Comparison of ENCODE assay signal across 15 cellular contexts in genomic region chr16:23862556-23862955, GRCh38. TPM values are rescaled to one million over a fixed set of nuclear protein-coding genes. Genes with fewer than 3 reads are reported as not detected.
A peak's percentile ranks its signal among the peaks of the same experiment; 100 is the strongest.
DNase-seq lines count a peak whose midpoint lies in the region; ATAC-seq lines count a peak whose summit lies in the region.
"Had no signal": no experiment of that assay in that cellular context is flagged by ENCODE, and none has a peak within 500 bp of the region (broad histone marks: within the 10 kb centered on the region; RNA-seq: fewer than 3 reads in every experiment).

No MANE protein-coding gene starts in this region.

- no peak overlapping the region for H3K4me3 Mint-ChIP-seq in activated naive CD8-positive, alpha-beta T cell
- no peak overlapping the region for H3K4me3 Mint-ChIP-seq in activated naive CD8-positive, alpha-beta T cell treated with anti-CD3 and anti-CD28 coated beads, Interleukin-2, amount 50 U/mL, for 24 hours

- no peak overlapping the region for H3K4me3 ChIP-seq in MG63

- no peaks in the 10 kb centered on the region for H3K36me3 ChIP-seq in MG63

- H3K4me1 Mint-ChIP-seq in activated naive CD8-positive, alpha-beta T cell (ENCODE audit: low read depth) = peaks cover 80% of the 10 kb centered on the region
- peaks cover 87% of the 10 kb centered on the region for H3K4me1 Mint-ChIP-seq in activated naive CD8-positive, alpha-beta T cell treated with anti-CD3 and anti-CD28 coated beads, Interleukin-2, amount 50 U/mL, for 24 hours

- no peak for ATAC-seq in activated naive CD8-positive, alpha-beta T cell treated with anti-CD3 and anti-CD28 coated beads, Interleukin-2, amount 50 U/mL, for 24 hours
- ATAC-seq: HepG2 had no signal

- H3K36me3 Mint-ChIP-seq in activated naive CD8-positive, alpha-beta T cell = peaks cover 4% of the 10 kb centered on the region
- H3K36me3 Mint-ChIP-seq in activated naive CD8-positive, alpha-beta T cell treated with anti-CD3 and anti-CD28 coated beads, Interleukin-2, amount 50 U/mL, for 24 hours (ENCODE audit: low read depth) = peaks cover 3% of the 10 kb centered on the region

- H3K9me3 ChIP-seq in MG63 = no peaks in the 10 kb centered on the region

- no peaks in the 10 kb centered on the region for H3K27me3 Mint-ChIP-seq in activated naive CD8-positive, alpha-beta T cell
- H3K27me3 Mint-ChIP-seq in activated naive CD8-positive, alpha-beta T cell treated with anti-CD3 and anti-CD28 coated beads, Interleukin-2, amount 50 U/mL, for 24 hours = no peaks in the 10 kb centered on the region

- DNase-seq in activated naive CD8-positive, alpha-beta T cell treated with anti-CD3 and anti-CD28 coated beads, Interleukin-2, amount 50 U/mL, for 24 hours = no peak
- peak; percentile 13 for DNase-seq in ELF-1 (ENCODE audit: low read depth, low spot score)
- peak; percentile 12 for DNase-seq in MG63
- no peak for DNase-seq in UCSD-AML1 (lab: John Stamatoyannopoulos, UW; ENCODE audit: unreplicated experiment)
- no peak for DNase-seq in stimulated activated naive CD4-positive, alpha-beta T cell treated with Interleukin-2 at 50 U/mL for 16 hours (lab: John Stamatoyannopoulos, UW)
- no peak for DNase-seq in HuH-7 (ENCODE audit: low spot score)
- DNase-seq: GDM1, MV-4-11, NCI-H1436, NCI-H2081, NCI-H510A treated with DMSO at 0.1 percent for 48 hours, SIG-M5 had no signal

- H3K27ac Mint-ChIP-seq in activated naive CD8-positive, alpha-beta T cell = peak overlapping the region; percentile 25
- no peak overlapping the region for H3K27ac Mint-ChIP-seq in activated naive CD8-positive, alpha-beta T cell treated with anti-CD3 and anti-CD28 coated beads, Interleukin-2, amount 50 U/mL, for 24 hours

- H3K9me3 Mint-ChIP-seq in activated naive CD8-positive, alpha-beta T cell (ENCODE audit: low read depth) = no peaks in the 10 kb centered on the region
- H3K9me3 Mint-ChIP-seq in activated naive CD8-positive, alpha-beta T cell treated with anti-CD3 and anti-CD28 coated beads, Interleukin-2, amount 50 U/mL, for 24 hours = no peaks in the 10 kb centered on the region

- H3K27me3 ChIP-seq in MG63 = peaks cover 5% of the 10 kb centered on the region; the same call in 1 of the 2 replicates

RNA-seq across cellular contexts. Expression of gene PRKCB, which starts 26.8 kb away (rescaled TPM):
- total RNA-seq in MG63 (2014; rRNA removed; shearing (Covaris generic); ENCODE audit: low replicate concordance) = 0.02 TPM in 1 of 2 replicates, not detected in the other
- total RNA-seq: HepG2, RPMI7951 had no signal

Comparison
In these comparisons a context has a peak if more than half of its experiments do, and no peak if none do; other contexts are left out.
1. DNase-seq: peak in ELF-1 (single experiment) and MG63 (single experiment); none in activated naive CD8-positive, alpha-beta T cell treated with anti-CD3 and anti-CD28 coated beads, Interleukin-2, amount 50 U/mL, for 24 hours (single experiment), UCSD-AML1 (single experiment), stimulated activated naive CD4-positive, alpha-beta T cell treated with Interleukin-2 at 50 U/mL for 16 hours (single experiment) and HuH-7 (single experiment).